Comparison of ENCODE assay signal across 16 cellular contexts in genomic region chr13:24225062-24225461, GRCh38.
"Had no signal": no experiment of that assay in that cellular context is flagged by ENCODE, and none has a peak within 500 bp of the region (broad histone marks: within the 10 kb centered on the region; RNA-seq: fewer than 3 reads in every experiment).

No MANE protein-coding gene starts in this region.

- H3K27ac Mint-ChIP-seq: neural progenitor cell had no signal

- DNase-seq: activated CD4-positive, alpha-beta T cell treated with anti-CD3 and anti-CD28 coated beads, Interleukin-2, amount 50 U/mL, for 48 hours; activated gamma-delta T cell treated with Interleukin-2 at 50 U/mL for 16 hours; activated T-cell treated with anti-CD3 and anti-CD28 coated beads, Interleukin-2, amount 50 U/mL, for 48 hours; brain microvascular endothelial cell; esophagus squamous epithelium; foreskin fibroblast; glutamatergic neuron; mammary epithelial cell; SK-N-SH; stimulated activated CD4-positive, alpha-beta T cell treated with anti-CD3 and anti-CD28 coated beads, Interleukin-4, amount 100 ng/mL, for 24 hours; T-helper 2 cell; thyroid gland; uterus had no signal

- H2AFZ ChIP-seq: neural progenitor cell had no signal

- H3K4me3 Mint-ChIP-seq: neural progenitor cell had no signal

- H3K36me3 ChIP-seq: brain microvascular endothelial cell, neural progenitor cell, thyroid gland, uterus had no signal

- H3K27ac ChIP-seq: brain microvascular endothelial cell, esophagus squamous epithelium, neural progenitor cell, uterus had no signal

- H3K27me3 ChIP-seq: brain microvascular endothelial cell, esophagus squamous epithelium, neural progenitor cell, pancreas, thyroid gland, uterus had no signal

- H3K9me3 Mint-ChIP-seq: neural progenitor cell had no signal

- H3K9me3 ChIP-seq: esophagus squamous epithelium, pancreas, SK-N-SH, thyroid gland, uterus had no signal

- H3K4me3 ChIP-seq: esophagus squamous epithelium, neural progenitor cell, pancreas, thyroid gland, uterus had no signal

- H3K4me2 ChIP-seq: neural progenitor cell, SK-N-SH had no signal

- ATAC-seq: activated CD4-positive, CD25-positive, alpha-beta regulatory T cell treated with anti-CD3 and anti-CD28 coated beads, Interleukin-2, amount 50 U/mL, for 24 hours had no signal

- H3K9ac ChIP-seq: neural progenitor cell, SK-N-SH had no signal

- H3K4me1 ChIP-seq: uterus had no signal
